ENCODE assay signal across 1 cellular context in genomic region chr3:167110906-167111305, GRCh38.
TF ChIP-seq lines count a peak whose summit lies in the region.

No MANE protein-coding gene starts in this region.

TF ChIP-seq in GM23338, 12 proteins besides CTCF, POLR2A, EP300 and RAD21 (continued from another document):
- TF ChIP-seq ZNF462 (CRISPR knock-in tag; IDR thresholded peaks at IDR 0.05) (no peak), ETS1 (IDR thresholded peaks at IDR 0.05) (no peak), EZH2 (IDR thresholded peaks at IDR 0.05; ENCODE audit: low read depth, unreplicated experiment) (no peak), STAT1 (IDR thresholded peaks at IDR 0.05; ENCODE audit: unreplicated experiment) (no peak), NANOG (IDR thresholded peaks at IDR 0.05; ENCODE audit: borderline replicate concordance) (no peak), ZNF114 (CRISPR knock-in tag; IDR thresholded peaks at IDR 0.05) (no peak)
